8 cellular contexts compared by ENCODE assay signal in the genomic region with DNA sequence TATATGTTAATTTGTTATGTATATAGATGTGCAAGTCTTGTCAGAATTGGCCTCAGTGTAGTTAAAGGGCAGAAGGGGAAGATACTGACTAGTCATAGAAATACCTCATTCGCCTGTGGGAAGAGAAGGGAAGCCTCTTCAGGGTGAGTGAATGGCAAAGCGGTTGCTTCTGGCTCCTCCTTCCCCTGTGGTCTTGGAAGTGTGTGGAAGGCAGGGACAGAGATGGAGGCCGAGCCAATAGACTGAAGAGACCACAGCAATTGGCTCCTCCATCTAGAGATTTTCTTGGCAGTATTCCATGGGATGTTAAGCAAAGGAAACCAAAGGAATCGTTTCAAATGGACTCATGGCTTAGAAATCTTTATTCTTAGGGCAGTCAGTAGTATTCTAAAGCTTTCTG. TPM values are rescaled to one million over a fixed set of nuclear protein-coding genes. Genes with fewer than 3 reads are reported as not detected.
DNase-seq lines count a peak whose midpoint lies in the region; ATAC-seq and TF ChIP-seq lines count a peak whose summit lies in the region.
"Not testable (repeated sequence)": the region's sequence is repeated elsewhere in the genome, so short reads cannot be mapped to it uniquely, and the experiment has no call there.

No MANE protein-coding gene starts in this region.

- not testable (repeated sequence) for ATAC-seq in PC-3

- not testable (repeated sequence) for H3K9me3 ChIP-seq in PC-3 (ENCODE audit: low read length)

- not testable (repeated sequence) for H3K9me2 ChIP-seq in PC-3 (replicated peaks; ENCODE audit: low read length)

- not testable (repeated sequence) for H3K9me3 Mint-ChIP-seq in chondrocyte (ENCODE audit: low read depth); nephron progenitor cell

- POLR2A ChIA-PET in PC-3 (lab: Charles Lee; ENCODE audit: unreplicated experiment): not testable (repeated sequence)

- peak; percentile 91 for DNase-seq in EH (ENCODE audit: low read depth)
- DNase-seq in HT1080 (ENCODE audit: low read depth): peak; percentile 80
- DNase-seq in PC-3: peak; percentile 18
- peak; percentile 68 for DNase-seq in amniotic epithelial cell (ENCODE audit: low read depth)
- DNase-seq in chondrocyte (ENCODE audit: low spot score); nephron progenitor cell: not testable (repeated sequence)
- DNase-seq in fibroblast of pulmonary artery (ENCODE audit: low read depth): peak; percentile 70
- DNase-seq in stromal cell of bone marrow (ENCODE audit: low read depth): peak; percentile 74

- H3K36me3 Mint-ChIP-seq in chondrocyte (ENCODE audit: low read depth): peaks cover 48% of the 10 kb centered on the region
- peaks cover 94% of the 10 kb centered on the region for H3K36me3 Mint-ChIP-seq in nephron progenitor cell (ENCODE audit: low read depth)

- CTCF ChIA-PET in PC-3 (lab: Charles Lee): not testable (repeated sequence)

- intact Hi-C loops in PC-3 (cut with micrococcal nuclease): not testable (repeated sequence)

- H3K4me3 Mint-ChIP-seq in chondrocyte (ENCODE audit: unreplicated experiment); nephron progenitor cell: not testable (repeated sequence)

- H3K9ac ChIP-seq in PC-3 (ENCODE audit: low read length): peak overlapping the region; percentile 65; the same call in 1 of the 2 replicates

- H3K4me1 ChIP-seq in PC-3 (ENCODE audit: insufficient read depth, low read length): peaks cover 62% of the 10 kb centered on the region

- TSS peak; percentile 4 for BruUV-seq in PC-3 (replicated peaks; lab: Mats Ljungman, UMichigan)

- not testable (repeated sequence) for H3K27me3 Mint-ChIP-seq in chondrocyte (ENCODE audit: low read depth); nephron progenitor cell (ENCODE audit: low read depth, poor library complexity)

- peak overlapping the region; percentile 99 for H3K27ac ChIP-seq in PC-3 (ENCODE audit: low read length)

- H3K4me3 ChIP-seq in PC-3 (ENCODE audit: low read length); fibroblast of pulmonary artery (replicated peaks; ENCODE audit: low read depth, low read length): not testable (repeated sequence)

- H3K79me2 ChIP-seq in PC-3 (ENCODE audit: low read length): not testable (repeated sequence)

- H3K36me3 ChIP-seq in PC-3 (ENCODE audit: low read depth, low read length): peaks cover 47% of the 10 kb centered on the region

- peaks cover 18% of the 10 kb centered on the region for H3F3A ChIP-seq in PC-3 (ENCODE audit: low read length, unreplicated experiment)

- peaks cover 66% of the 10 kb centered on the region for H3K4me1 Mint-ChIP-seq in chondrocyte (ENCODE audit: low read depth)
- not testable (repeated sequence) for H3K4me1 Mint-ChIP-seq in nephron progenitor cell

- H2AFZ ChIP-seq in PC-3 (ENCODE audit: low read length): not testable (repeated sequence)

- peak overlapping the region; percentile 60 for H3K27ac Mint-ChIP-seq in chondrocyte (ENCODE audit: unreplicated experiment)
- peak overlapping the region; percentile 34 for H3K27ac Mint-ChIP-seq in nephron progenitor cell

- H4K20me1 ChIP-seq in PC-3 (ENCODE audit: low read length): not testable (repeated sequence)

- H3K27me3 ChIP-seq in PC-3 (ENCODE audit: low read length): not testable (repeated sequence)

- not testable (repeated sequence) for H3K4me2 ChIP-seq in PC-3 (ENCODE audit: low read length)

- not testable (repeated sequence) for TF ChIP-seq CTCF in PC-3 (conservative IDR thresholded peaks at IDR 0.05; ENCODE audit: low read depth, low read length); chondrocyte (IDR thresholded peaks at IDR 0.05); fibroblast of pulmonary artery (IDR thresholded peaks at IDR 0.05; ENCODE audit: low read length, missing control alignments); nephron progenitor cell (IDR thresholded peaks at IDR 0.05)

RNA-seq across cellular contexts. Expression of gene HK2, which starts 57.9 kb away (rescaled TPM):
- 13.3 and 18.2 TPM in 2 replicates for total RNA-seq in HT1080 (2014; rRNA removed; shearing (Covaris generic))
- 40.3 and 50.9 TPM in 2 replicates for polyA plus RNA-seq in HT1080 (2015; cell fraction: cytosol; rRNA removed)
- polyA plus RNA-seq in HT1080 (2015; cell fraction: nucleus; rRNA removed): 132 and 148 TPM in 2 replicates
- total RNA-seq in PC-3 (2014; rRNA removed) (43.8 and 55.2 TPM in 2 replicates), chondrocyte (18.5 to 32.6 TPM (median 31.4 TPM) in 3 replicates)
